In the genomic region with DNA sequence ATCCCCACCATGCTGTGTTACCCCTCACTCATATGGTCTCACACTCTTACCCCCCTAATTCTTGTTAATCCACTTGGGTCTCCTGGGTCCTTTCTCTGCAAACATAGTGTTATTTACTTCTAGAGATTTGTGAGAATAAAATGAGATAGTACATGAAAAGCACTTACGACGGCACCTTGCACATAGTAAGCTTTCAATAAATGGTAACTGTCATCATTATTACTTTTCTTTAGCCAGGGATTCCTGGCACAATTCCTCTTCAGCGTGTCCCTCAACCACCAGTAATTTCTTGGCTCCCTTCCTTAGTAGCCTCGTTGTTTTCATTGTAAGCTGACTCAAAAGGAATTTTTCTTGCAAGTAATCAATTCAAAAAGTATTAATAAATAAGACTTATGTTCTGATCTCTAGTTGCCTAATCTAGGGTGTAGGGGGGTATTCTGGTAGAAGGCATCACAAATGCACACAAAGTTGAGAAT, we compare ENCODE assay signal across 1 cellular context.
TF ChIP-seq lines count a peak whose summit lies in the region.

No MANE protein-coding gene starts in this region.

TF ChIP-seq in GM23338, 12 proteins besides CTCF, POLR2A, EP300 and RAD21 (continued from another document):
- TF ChIP-seq, protein P1, sequence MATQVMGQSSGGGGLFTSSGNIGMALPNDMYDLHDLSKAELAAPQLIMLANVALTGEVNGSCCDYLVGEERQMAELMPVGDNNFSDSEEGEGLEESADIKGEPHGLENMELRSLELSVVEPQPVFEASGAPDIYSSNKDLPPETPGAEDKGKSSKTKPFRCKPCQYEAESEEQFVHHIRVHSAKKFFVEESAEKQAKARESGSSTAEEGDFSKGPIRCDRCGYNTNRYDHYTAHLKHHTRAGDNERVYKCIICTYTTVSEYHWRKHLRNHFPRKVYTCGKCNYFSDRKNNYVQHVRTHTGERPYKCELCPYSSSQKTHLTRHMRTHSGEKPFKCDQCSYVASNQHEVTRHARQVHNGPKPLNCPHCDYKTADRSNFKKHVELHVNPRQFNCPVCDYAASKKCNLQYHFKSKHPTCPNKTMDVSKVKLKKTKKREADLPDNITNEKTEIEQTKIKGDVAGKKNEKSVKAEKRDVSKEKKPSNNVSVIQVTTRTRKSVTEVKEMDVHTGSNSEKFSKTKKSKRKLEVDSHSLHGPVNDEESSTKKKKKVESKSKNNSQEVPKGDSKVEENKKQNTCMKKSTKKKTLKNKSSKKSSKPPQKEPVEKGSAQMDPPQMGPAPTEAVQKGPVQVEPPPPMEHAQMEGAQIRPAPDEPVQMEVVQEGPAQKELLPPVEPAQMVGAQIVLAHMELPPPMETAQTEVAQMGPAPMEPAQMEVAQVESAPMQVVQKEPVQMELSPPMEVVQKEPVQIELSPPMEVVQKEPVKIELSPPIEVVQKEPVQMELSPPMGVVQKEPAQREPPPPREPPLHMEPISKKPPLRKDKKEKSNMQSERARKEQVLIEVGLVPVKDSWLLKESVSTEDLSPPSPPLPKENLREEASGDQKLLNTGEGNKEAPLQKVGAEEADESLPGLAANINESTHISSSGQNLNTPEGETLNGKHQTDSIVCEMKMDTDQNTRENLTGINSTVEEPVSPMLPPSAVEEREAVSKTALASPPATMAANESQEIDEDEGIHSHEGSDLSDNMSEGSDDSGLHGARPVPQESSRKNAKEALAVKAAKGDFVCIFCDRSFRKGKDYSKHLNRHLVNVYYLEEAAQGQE (IDR thresholded peaks at IDR 0.05; ENCODE audit: unreplicated experiment), result no peak
- TF ChIP-seq ZNF331 (CRISPR knock-in tag; IDR thresholded peaks at IDR 0.05; ENCODE audit: low read depth), result no peak
- TF ChIP-seq, protein P2, sequence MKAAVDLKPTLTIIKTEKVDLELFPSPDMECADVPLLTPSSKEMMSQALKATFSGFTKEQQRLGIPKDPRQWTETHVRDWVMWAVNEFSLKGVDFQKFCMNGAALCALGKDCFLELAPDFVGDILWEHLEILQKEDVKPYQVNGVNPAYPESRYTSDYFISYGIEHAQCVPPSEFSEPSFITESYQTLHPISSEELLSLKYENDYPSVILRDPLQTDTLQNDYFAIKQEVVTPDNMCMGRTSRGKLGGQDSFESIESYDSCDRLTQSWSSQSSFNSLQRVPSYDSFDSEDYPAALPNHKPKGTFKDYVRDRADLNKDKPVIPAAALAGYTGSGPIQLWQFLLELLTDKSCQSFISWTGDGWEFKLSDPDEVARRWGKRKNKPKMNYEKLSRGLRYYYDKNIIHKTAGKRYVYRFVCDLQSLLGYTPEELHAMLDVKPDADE (IDR thresholded peaks at IDR 0.05), result no peak
